In genomic region chr1:241640149-241640866, GRCh38 we compare ENCODE assay signal across 1 cellular context.
TF ChIP-seq lines count a peak whose summit lies in the region.

Gene CHML, minus strand, starts transcription at chr1:241640369. Its CDS starts 4,603 bp downstream, at chr1:241635766.
Gene OPN3, minus strand, starts transcription at chr1:241640369. Its CDS starts 115 bp downstream, at chr1:241640254.

TF ChIP-seq in A549, 52 proteins besides CTCF, POLR2A, EP300 and RAD21 (continued from another document):
- no peak for TF ChIP-seq USF2 (IDR thresholded peaks at IDR 0.05)
- TF ChIP-seq SREBF2 (IDR thresholded peaks at IDR 0.05): no peak
- TF ChIP-seq RNF2 (IDR thresholded peaks at IDR 0.05; ENCODE audit: borderline replicate concordance, low read depth): no peak
- TF ChIP-seq NPAS2 (CRISPR knock-in tag; IDR thresholded peaks at IDR 0.05; ENCODE audit: borderline replicate concordance): no peak
- peak; percentile 88; the same call in 1 of the 2 replicates for TF ChIP-seq ZNF302 (CRISPR knock-in tag; IDR thresholded peaks at IDR 0.05)
- no peak for TF ChIP-seq KDM5A (IDR thresholded peaks at IDR 0.05)
- peak; percentile 95; the same call in 2 of the 3 replicates for TF ChIP-seq BCL3 (IDR thresholded peaks at IDR 0.05)
- TF ChIP-seq E2F6 (IDR thresholded peaks at IDR 0.05; ENCODE audit: borderline replicate concordance, low read depth): peak; percentile 61
- TF ChIP-seq EHMT2 (IDR thresholded peaks at IDR 0.05; ENCODE audit: low read depth): no peak
- no peak for TF ChIP-seq CBX8 (IDR thresholded peaks at IDR 0.05)
- TF ChIP-seq PHF8 (IDR thresholded peaks at IDR 0.05; ENCODE audit: borderline replicate concordance, low read depth): no peak
- TF ChIP-seq POLR2AphosphoS2 (conservative IDR thresholded peaks at IDR 0.05; ENCODE audit: low read length): no peak
- TF ChIP-seq ZFP36 (IDR thresholded peaks at IDR 0.05; ENCODE audit: borderline replicate concordance, partially characterized antibody): no peak
- no peak for TF ChIP-seq MYC (IDR thresholded peaks at IDR 0.05; ENCODE audit: borderline replicate concordance, low read length)
- no peak for TF ChIP-seq HDAC2 (IDR thresholded peaks at IDR 0.05)
- TF ChIP-seq RCOR1 (IDR thresholded peaks at IDR 0.05; ENCODE audit: low read depth, low read length): no peak
- TF ChIP-seq JUNB (IDR thresholded peaks at IDR 0.05): no peak
- peak; percentile 65; the same call in 1 of the 2 replicates for TF ChIP-seq TP53 (CRISPR knock-in tag; IDR thresholded peaks at IDR 0.05)
- no peak for TF ChIP-seq ZC3H11A (IDR thresholded peaks at IDR 0.05)
- no peak for TF ChIP-seq RARB (CRISPR knock-in tag; IDR thresholded peaks at IDR 0.05)
- TF ChIP-seq HOXA7 (CRISPR knock-in tag; IDR thresholded peaks at IDR 0.05): peak; percentile 79; the same call in 1 of the 2 replicates
- TF ChIP-seq MAFK (IDR thresholded peaks at IDR 0.05; ENCODE audit: partially characterized antibody): no peak
- no peak for TF ChIP-seq NFE2L2 (conservative IDR thresholded peaks at IDR 0.05; ENCODE audit: low read length)
- peak; percentile 80 for TF ChIP-seq HOXB13 (CRISPR knock-in tag; IDR thresholded peaks at IDR 0.05; ENCODE audit: low read depth)
- peak; percentile 77 to 95; a peak in 4 of 5 replicates for TF ChIP-seq JUN (IDR thresholded peaks at IDR 0.05)
- TF ChIP-seq GATA3 (IDR thresholded peaks at IDR 0.05; ENCODE audit: borderline replicate concordance): no peak
- TF ChIP-seq HES2 (IDR thresholded peaks at IDR 0.05): no peak
- peak; percentile 83 for TF ChIP-seq HOXB5 (CRISPR knock-in tag; IDR thresholded peaks at IDR 0.05)
- TF ChIP-seq MAZ (IDR thresholded peaks at IDR 0.05; ENCODE audit: borderline replicate concordance, low read depth, low read length): no peak
- TF ChIP-seq ELK1 (IDR thresholded peaks at IDR 0.05; ENCODE audit: low read depth, low read length): no peak
- TF ChIP-seq SMC3 (IDR thresholded peaks at IDR 0.05): peak; percentile 15; the same call in 1 of the 3 replicates
- no peak for TF ChIP-seq FOSL2 (IDR thresholded peaks at IDR 0.05)
- TF ChIP-seq FOSL2 (CRISPR knock-in tag; IDR thresholded peaks at IDR 0.05): no peak
